ENCODE assay signal across 8 cellular contexts in genomic region chr1:162560303-162561036, GRCh38. TPM values are rescaled to one million over a fixed set of nuclear protein-coding genes. Genes with fewer than 3 reads are reported as not detected.
A peak's percentile ranks its signal among the peaks of the same experiment; 100 is the strongest.
DNase-seq lines count a peak whose midpoint lies in the region; ATAC-seq and TF ChIP-seq lines count a peak whose summit lies in the region.

No MANE protein-coding gene starts in this region.

- H3K27me3 Mint-ChIP-seq in activated naive CD4-positive, alpha-beta T cell treated with anti-CD3 and anti-CD28 coated beads, Interleukin-2, amount 50 U/mL, for 24 hours, result no peaks in the 10 kb centered on the region

- in situ Hi-C loops in astrocyte of the spinal cord (cut with HindIII; ENCODE audit: low sequenced_read_pairs) (no loop called here), GM13977 (cut with MboI; ENCODE audit: low pct_unique_long_range_greater_than_20kb, low sequenced_read_pairs, unreplicated experiment) (no loop called here)

- no peak for DNase-seq in activated naive CD4-positive, alpha-beta T cell (lab: John Stamatoyannopoulos, UW)
- DNase-seq in astrocyte of the spinal cord (ENCODE audit: low read depth, low spot score), result no peak
- DNase-seq in thoracic aorta (ENCODE audit: low spot score), result no peak
- DNase-seq in GM13977 (ENCODE audit: low spot score), result no peak
- no peak for DNase-seq in GM19240 (ENCODE audit: insufficient read length, low spot score)

- no peaks in the 10 kb centered on the region for H3K36me3 Mint-ChIP-seq in activated naive CD4-positive, alpha-beta T cell treated with anti-CD3 and anti-CD28 coated beads, Interleukin-2, amount 50 U/mL, for 24 hours

- H3K27ac ChIP-seq in layer of hippocampus (ENCODE audit: low read depth, low read length) (peak overlapping the region; percentile 94), thoracic aorta (peak overlapping the region; percentile 92 to 96)

- ATAC-seq in thoracic aorta (ENCODE audit: insufficient number of reproducible peaks, low FRiP score, low read depth), result no peak
- no peak for ATAC-seq in HG03460 (IDR thresholded peaks at IDR 0.05; ENCODE audit: unreplicated experiment)

- H3K36me3 ChIP-seq in thoracic aorta, result no peaks in the 10 kb centered on the region

- peak overlapping the region; percentile 91 for H3K27ac Mint-ChIP-seq in activated naive CD4-positive, alpha-beta T cell treated with anti-CD3 and anti-CD28 coated beads, Interleukin-2, amount 50 U/mL, for 24 hours

- peak overlapping the region; percentile 57 for H3K4me3 ChIP-seq in astrocyte of the spinal cord (ENCODE audit: low read depth, low read length)
- peak overlapping the region; percentile 80 for H3K4me3 ChIP-seq in thoracic aorta

- H3K9me3 Mint-ChIP-seq in activated naive CD4-positive, alpha-beta T cell treated with anti-CD3 and anti-CD28 coated beads, Interleukin-2, amount 50 U/mL, for 24 hours, result no peaks in the 10 kb centered on the region

- H3K9me3 ChIP-seq in thoracic aorta, result no peaks in the 10 kb centered on the region

- no peak for TF ChIP-seq CTCF in astrocyte of the spinal cord (IDR thresholded peaks at IDR 0.05; ENCODE audit: low read depth, low read length)
- TF ChIP-seq CTCF in thoracic aorta (IDR thresholded peaks at IDR 0.05), result no peak
- no peak for TF ChIP-seq CTCF in GM13977 (IDR thresholded peaks at IDR 0.05; ENCODE audit: extremely low read depth, insufficient read depth, missing control alignments)

- H3K4me1 ChIP-seq in thoracic aorta (ENCODE audit: control insufficient read depth in 1 of 2, low read depth in 2 of 2), result peaks cover 13 to 27% of the 10 kb centered on the region in 2 donors

- H3K27me3 ChIP-seq in layer of hippocampus (ENCODE audit: control insufficient read depth, insufficient read depth, low read length), result no peaks in the 10 kb centered on the region
- no peaks in the 10 kb centered on the region for H3K27me3 ChIP-seq in thoracic aorta (replicated peaks; ENCODE audit: insufficient read depth)

- H3K4me3 Mint-ChIP-seq in activated naive CD4-positive, alpha-beta T cell treated with anti-CD3 and anti-CD28 coated beads, Interleukin-2, amount 50 U/mL, for 24 hours, result peak overlapping the region; percentile 97

- peaks cover 43% of the 10 kb centered on the region for H3K4me1 Mint-ChIP-seq in activated naive CD4-positive, alpha-beta T cell treated with anti-CD3 and anti-CD28 coated beads, Interleukin-2, amount 50 U/mL, for 24 hours

RNA-seq across cellular contexts. Expression of gene UAP1, which starts 1.1 kb away (rescaled TPM):
- total RNA-seq in thoracic aorta, result 100 to 1,000 TPM in 1 of 2 donors, 10 to 100 TPM in 1; 70.4 to 284 TPM
